Comparison of ENCODE assay signal across 14 cellular contexts in genomic region chr20:54223285-54223684, GRCh38. TPM values are rescaled to one million over a fixed set of nuclear protein-coding genes. Genes with fewer than 3 reads are reported as not detected.
DNase-seq lines count a peak whose midpoint lies in the region; ATAC-seq and TF ChIP-seq lines count a peak whose summit lies in the region.
"Had no signal": no experiment of that assay in that cellular context is flagged by ENCODE, and none has a peak within 500 bp of the region (broad histone marks: within the 10 kb centered on the region; RNA-seq: fewer than 3 reads in every experiment).

No MANE protein-coding gene starts in this region.

- no peak overlapping the region for H3K4me3 Mint-ChIP-seq in CD8-positive, alpha-beta T cell
- H3K4me3 Mint-ChIP-seq in endodermal cell = no peak overlapping the region

- peaks cover 7% of the 10 kb centered on the region for H3K79me1 ChIP-seq in trophoblast cell (ENCODE audit: low read length)

- H3K23ac ChIP-seq in trophoblast cell (ENCODE audit: low read length) = no peak overlapping the region

- intact Hi-C loops in CD8-positive, alpha-beta T cell (cut with DNase I, micrococcal nuclease) = loop anchor here in 1 of 2 experiments (5.0 kb wide), 1 partner anchor 424 kb away; no protein-coding TSS in a partner anchor

- POLR2A ChIA-PET in CD8-positive, alpha-beta T cell (lab: Charles Lee) = no interaction called here

- peak overlapping the region; percentile 23 for H2BK5ac ChIP-seq in trophoblast cell (ENCODE audit: low read depth, low read length, poor library complexity)

- peak overlapping the region; percentile 71 for H2AK5ac ChIP-seq in trophoblast cell (ENCODE audit: low read length)

- H2AFZ ChIP-seq in trophoblast cell (ENCODE audit: insufficient read depth, low read length, poor library complexity) = no peak overlapping the region

- H2BK120ac ChIP-seq in trophoblast cell (ENCODE audit: insufficient read depth, low read length, poor library complexity) = peak overlapping the region; percentile 12

- H3K4ac ChIP-seq in trophoblast cell (ENCODE audit: low read depth, low read length) = no peak overlapping the region

- no peak for ATAC-seq in CD8-positive, alpha-beta T cell
- no peak for ATAC-seq in HG02798 (IDR thresholded peaks at IDR 0.05; ENCODE audit: poor library complexity, unreplicated experiment)
- ATAC-seq: K562 had no signal

- H3K9ac ChIP-seq in HUES48 (ENCODE audit: low read depth, low read length) (no peak overlapping the region), endodermal cell (ENCODE audit: extremely low read depth, low read length, poor library complexity, severe bottlenecking) (peak overlapping the region; percentile 9), trophoblast cell (ENCODE audit: low read length) (no peak overlapping the region)

- peak overlapping the region; percentile 72 for H4K91ac ChIP-seq in trophoblast cell (ENCODE audit: low read depth, low read length)

- H3K27ac Mint-ChIP-seq in CD8-positive, alpha-beta T cell = peak overlapping the region; percentile 7
- H3K27ac Mint-ChIP-seq in endodermal cell = peak overlapping the region; percentile 81

- H3K79me2 ChIP-seq in trophoblast cell (ENCODE audit: control insufficient read depth, insufficient read depth, low read length, poor library complexity) = no peaks in the 10 kb centered on the region

- no peak overlapping the region for H3K27ac ChIP-seq in CD8-positive, alpha-beta T cell (ENCODE audit: low read depth, low read length)
- peak overlapping the region; percentile 87 for H3K27ac ChIP-seq in HUES48 (ENCODE audit: low read depth, low read length)
- no peak overlapping the region for H3K27ac ChIP-seq in endodermal cell (ENCODE audit: low read depth, low read length)
- peak overlapping the region; percentile 8 for H3K27ac ChIP-seq in trophoblast cell (ENCODE audit: low read depth, low read length)
- H3K27ac ChIP-seq: A549, C4-2B had no signal

- peak overlapping the region; percentile 27 for H4K12ac ChIP-seq in trophoblast cell (ENCODE audit: low read depth, low read length)

- no peak for TF ChIP-seq CTCF in CD8-positive, alpha-beta T cell (IDR thresholded peaks at IDR 0.05)
- TF ChIP-seq CTCF in endodermal cell (conservative IDR thresholded peaks at IDR 0.05) = no peak

- no peak overlapping the region for H3K4me3 ChIP-seq in CD8-positive, alpha-beta T cell (ENCODE audit: low read depth, low read length)
- no peak overlapping the region for H3K4me3 ChIP-seq in HUES48 (ENCODE audit: low read depth, low read length)
- no peak overlapping the region for H3K4me3 ChIP-seq in endodermal cell (ENCODE audit: low read length)
- H3K4me3 ChIP-seq in trophoblast cell (ENCODE audit: low read depth, low read length) = no peak overlapping the region
- H3K4me3 ChIP-seq in MG63 = no peak overlapping the region
- H3K4me3 ChIP-seq: A549, K562 had no signal

- peak overlapping the region; percentile 3 for H4K8ac ChIP-seq in trophoblast cell (ENCODE audit: low read depth, low read length)

- no peaks in the 10 kb centered on the region for H3K27me3 ChIP-seq in CD8-positive, alpha-beta T cell (ENCODE audit: insufficient read depth, low read length)
- no peaks in the 10 kb centered on the region for H3K27me3 ChIP-seq in HUES48 (ENCODE audit: control insufficient read depth, insufficient read depth, low read length)
- no peaks in the 10 kb centered on the region for H3K27me3 ChIP-seq in endodermal cell (ENCODE audit: control insufficient read depth, insufficient read depth, low read length, poor library complexity, severe bottlenecking)
- H3K27me3 ChIP-seq in trophoblast cell (ENCODE audit: insufficient read depth, low read length) = no peaks in the 10 kb centered on the region
- H3K27me3 ChIP-seq in MG63 = no peaks in the 10 kb centered on the region
- H3K27me3 ChIP-seq: BE2C had no signal

- H3K27me3 Mint-ChIP-seq in CD8-positive, alpha-beta T cell (ENCODE audit: low read depth) = no peaks in the 10 kb centered on the region
- H3K27me3 Mint-ChIP-seq in endodermal cell (ENCODE audit: insufficient read depth) = peaks cover 8% of the 10 kb centered on the region

- H3K4me1 ChIP-seq in CD8-positive, alpha-beta T cell (ENCODE audit: insufficient read depth, low read length) = peaks cover 17% of the 10 kb centered on the region
- H3K4me1 ChIP-seq in HUES48 (ENCODE audit: control insufficient read depth, insufficient read depth, low read length) = peaks cover 31% of the 10 kb centered on the region
- H3K4me1 ChIP-seq in endodermal cell (ENCODE audit: control insufficient read depth, insufficient read depth, low read length) = peaks cover 8% of the 10 kb centered on the region
- peaks cover 8 to 18% of the 10 kb centered on the region in 2 experiments for H3K4me1 ChIP-seq in trophoblast cell (ENCODE audit: control insufficient read depth in 1 of 2, insufficient read depth in 2 of 2, low read length in 2 of 2)
- H3K4me1 ChIP-seq: A549, BE2C had no signal

- peak overlapping the region; percentile 85 for H2BK12ac ChIP-seq in trophoblast cell (ENCODE audit: low read length)

- no peaks in the 10 kb centered on the region for H3K36me3 ChIP-seq in CD8-positive, alpha-beta T cell (ENCODE audit: insufficient read depth, low read length)
- peaks cover 15% of the 10 kb centered on the region for H3K36me3 ChIP-seq in HUES48 (ENCODE audit: control insufficient read depth, insufficient read depth, low read length)
- peaks cover 9% of the 10 kb centered on the region for H3K36me3 ChIP-seq in endodermal cell (ENCODE audit: control insufficient read depth, insufficient read depth, low read length)
- peaks cover 0 to 6% of the 10 kb centered on the region in 2 experiments for H3K36me3 ChIP-seq in trophoblast cell (ENCODE audit: control insufficient read depth in 1 of 2, insufficient read depth in 2 of 2, low read length in 2 of 2)
- peaks cover 7% of the 10 kb centered on the region for H3K36me3 ChIP-seq in MG63

- peak overlapping the region; percentile 38 for H3K14ac ChIP-seq in trophoblast cell (ENCODE audit: low read length)

- H3K9me3 Mint-ChIP-seq in CD8-positive, alpha-beta T cell = no peaks in the 10 kb centered on the region
- no peaks in the 10 kb centered on the region for H3K9me3 Mint-ChIP-seq in endodermal cell

- H3K36me3 Mint-ChIP-seq in CD8-positive, alpha-beta T cell = peaks cover 11% of the 10 kb centered on the region
- peaks cover 10% of the 10 kb centered on the region for H3K36me3 Mint-ChIP-seq in endodermal cell (ENCODE audit: low read depth)

- H3K4me2 ChIP-seq in trophoblast cell (ENCODE audit: low read length) = no peak overlapping the region
- H3K4me2 ChIP-seq: A549 had no signal

- WGBS in endodermal cell (ENCODE audit: insufficient coverage in 1 of 2, insufficient read length in 1 of 2), 2 experiments = 68 to 83% methylated on average over 2 to 5 of the region's 5 CpGs
- WGBS in trophoblast cell (ENCODE audit: extremely low coverage, insufficient coverage, insufficient read length) = no CpG with 5 or more reads among the region's 5 CpGs

- DNase-seq in CD8-positive, alpha-beta T cell = no peak
- DNase-seq in endodermal cell (peak; percentile 62), trophoblast cell (no peak), MG63 (no peak)
- no peak for DNase-seq in stimulated activated CD8-positive, alpha-beta memory T cell treated with anti-CD3 and anti-CD28 coated beads, Interleukin-4, amount 100 ng/mL, for 48 hours
- DNase-seq: BE2C, DMS53, GF-D8, H7 had no signal

- H3K9me3 ChIP-seq in CD8-positive, alpha-beta T cell (ENCODE audit: low read length) = no peaks in the 10 kb centered on the region
- H3K9me3 ChIP-seq in HUES48 (ENCODE audit: control insufficient read depth, insufficient read depth, low read length) = no peaks in the 10 kb centered on the region
- H3K9me3 ChIP-seq in endodermal cell (ENCODE audit: control insufficient read depth, low read length) = no peaks in the 10 kb centered on the region
- H3K9me3 ChIP-seq in trophoblast cell (ENCODE audit: insufficient read depth, low read depth, low read length) = no peaks in the 10 kb centered on the region
- H3K9me3 ChIP-seq in MG63 = no peaks in the 10 kb centered on the region
- H3K9me3 ChIP-seq: A549, BE2C had no signal

- peaks cover 22% of the 10 kb centered on the region for H3K4me1 Mint-ChIP-seq in CD8-positive, alpha-beta T cell (ENCODE audit: low read depth)
- H3K4me1 Mint-ChIP-seq in endodermal cell = peaks cover 38% of the 10 kb centered on the region

- CTCF ChIA-PET in CD8-positive, alpha-beta T cell (lab: Charles Lee) = interaction anchor here (1.3 to 2.1 kb wide), 2 partner anchors 12 to 23 kb away, joined by 3 to 8 read pairs; no protein-coding TSS in a partner anchor

- peak overlapping the region; percentile 9 for H3K18ac ChIP-seq in trophoblast cell (ENCODE audit: low read length)

RNA-seq across cellular contexts. Expression of gene PFDN4, which starts 15.4 kb away (rescaled TPM):
- 10 to 100 TPM; 19.2 to 20.2 TPM for total RNA-seq in CD8-positive, alpha-beta T cell
- 10 to 100 TPM; 72.7 to 89.8 TPM for total RNA-seq in endodermal cell
- 99.5 TPM for polyA plus RNA-seq in endodermal cell (2013, experiment 1 of 2)
- 128 TPM for polyA plus RNA-seq in endodermal cell (2013, experiment 2 of 2)
- polyA plus RNA-seq in trophoblast cell (2013) = 157 and 160 TPM in 2 replicates
- total RNA-seq in MG63 (2014; rRNA removed; shearing (Covaris generic); ENCODE audit: low replicate concordance) = 188 and 339 TPM in 2 replicates

RNA-seq across cellular contexts. Expression of gene CYP24A1, which starts 49.5 kb away (rescaled TPM):
- total RNA-seq in CD8-positive, alpha-beta T cell = not detected
- total RNA-seq in endodermal cell = under 1 TPM in 1 of 2 donors, not detected in 1; 0.13 TPM
- 0.14 TPM for polyA plus RNA-seq in endodermal cell (2013, experiment 1 of 2)
- 0.29 TPM for polyA plus RNA-seq in endodermal cell (2013, experiment 2 of 2)
- 4.6 and 4.7 TPM in 2 replicates for polyA plus RNA-seq in trophoblast cell (2013)
- total RNA-seq in MG63 (2014; rRNA removed; shearing (Covaris generic); ENCODE audit: low replicate concordance) = not detected in 2 replicates
- total RNA-seq: K562 had no signal

Comparison
In these comparisons a context has a peak if more than half of its experiments do, and no peak if none do; other contexts are left out.
1. H3K27ac ChIP-seq: peak in HUES48 (single experiment) and trophoblast cell (single experiment); none in CD8-positive, alpha-beta T cell (single experiment) and endodermal cell (single experiment).